22 cellular contexts compared by ENCODE assay signal in the genomic region with DNA sequence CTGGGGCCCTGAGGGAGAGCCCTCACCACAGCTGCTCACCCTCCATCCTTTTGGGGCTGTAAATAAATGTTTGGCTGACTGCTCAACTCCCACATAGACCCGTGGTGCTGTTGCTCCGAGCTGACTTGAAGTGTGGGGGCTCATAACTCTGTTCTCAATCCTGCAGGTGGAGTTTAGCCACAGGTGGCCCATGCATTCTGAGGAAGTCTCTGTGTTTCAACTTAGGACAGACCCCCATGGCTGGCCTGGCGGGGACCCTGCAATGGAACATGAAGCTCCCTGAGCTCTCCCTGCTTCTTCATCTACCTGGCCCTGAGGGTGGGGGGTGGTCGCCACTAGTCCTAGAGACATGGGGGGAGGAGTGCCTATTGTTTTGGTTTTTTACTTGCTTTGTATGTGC. TPM values are rescaled to one million over a fixed set of nuclear protein-coding genes. Genes with fewer than 3 reads are reported as not detected.
DNase-seq lines count a peak whose midpoint lies in the region; ATAC-seq and TF ChIP-seq lines count a peak whose summit lies in the region.
"Had no signal": no experiment of that assay in that cellular context is flagged by ENCODE, and none has a peak within 500 bp of the region (broad histone marks: within the 10 kb centered on the region; RNA-seq: fewer than 3 reads in every experiment).

No MANE protein-coding gene starts in this region.

- H4K20me1 ChIP-seq in OCI-LY7 (ENCODE audit: insufficient read depth, low read length) (0 out of 2 replicates have a peak, but pooled peaks cover 5% of the 10 kb centered on the region), neural progenitor cell (ENCODE audit: low read depth) (peaks cover 6% of the 10 kb centered on the region)

- no peaks in the 10 kb centered on the region for H3K4me1 ChIP-seq in HEK293 (ENCODE audit: control insufficient read depth, insufficient read depth, low read length)
- H3K4me1 ChIP-seq in OCI-LY7 (ENCODE audit: insufficient read depth, low read length, poor library complexity, severe bottlenecking), result peaks cover 10% of the 10 kb centered on the region
- H3K4me1 ChIP-seq in neural progenitor cell, result peaks cover 10% of the 10 kb centered on the region
- H3K4me1 ChIP-seq: BLaER1 had no signal

- DNase-seq in activated effector memory CD4-positive, alpha-beta T cell treated with anti-CD3 and anti-CD28 coated beads, Interleukin-2, amount 50 U/mL, for 16 hours, result peak; percentile 56
- no peak for DNase-seq in activated effector memory CD4-positive, alpha-beta T cell treated with Interleukin-2 at 50 U/mL for 16 hours
- DNase-seq in left lobe of liver (ENCODE audit: low spot score) (peak; percentile 19), progenitor cell of endocrine pancreas (ENCODE audit: low spot score, unreplicated experiment) (no peak), OCI-LY7 (ENCODE audit: low spot score) (no peak), neural progenitor cell (ENCODE audit: low spot score) (no peak)
- DNase-seq: CD4-positive, CD25-positive, alpha-beta regulatory T cell; CD8-positive, alpha-beta memory T cell; DMS 273 treated with DMSO at 0.1 percent for 48 hours; DMS79; EL; GDM1; GM23248; H7; HCEC 1CT had no signal

- no TSS peak for BruUV-seq in OCI-LY7 (replicated peaks; lab: Mats Ljungman, UMichigan)

- H3K9ac ChIP-seq in neural progenitor cell, result no peak overlapping the region
- H3K9ac ChIP-seq: BLaER1, GM23248 had no signal

- H3K4me2 ChIP-seq in OCI-LY7 (ENCODE audit: low read length), result no peak overlapping the region
- no peak overlapping the region for H3K4me2 ChIP-seq in neural progenitor cell
- H3K4me2 ChIP-seq: BLaER1 had no signal

- intact Hi-C loops in OCI-LY7 (cut with micrococcal nuclease; ENCODE audit: unreplicated experiment), result no loop called here

- peaks cover 34% of the 10 kb centered on the region for H3K36me3 Mint-ChIP-seq in progenitor cell of endocrine pancreas (ENCODE audit: insufficient read depth)
- H3K36me3 Mint-ChIP-seq in neural progenitor cell, result peaks cover 42% of the 10 kb centered on the region

- POLR2A ChIA-PET in HEK293 (lab: Yijun Ruan, JAX) (no interaction called here), OCI-LY7 (lab: Charles Lee) (interaction anchor here (1.1 kb wide), 1 partner anchor 18 kb away, joined by 5 read pairs; no protein-coding TSS in a partner anchor)

- H3K79me2 ChIP-seq in OCI-LY7 (ENCODE audit: insufficient read depth, low read depth, low read length) (no peaks in the 10 kb centered on the region), neural progenitor cell (ENCODE audit: low read depth) (peaks cover 17% of the 10 kb centered on the region)

- H3K9me3 ChIP-seq in HEK293 (ENCODE audit: control insufficient read depth, insufficient read depth, low read depth, low read length) (no peaks in the 10 kb centered on the region), OCI-LY7 (ENCODE audit: low read length) (no peaks in the 10 kb centered on the region), neural progenitor cell (ENCODE audit: low read depth) (no peaks in the 10 kb centered on the region)

- TF ChIP-seq CTCF in HEK293 (tag by site-specific recombination; IDR thresholded peaks at IDR 0.05) (no peak), progenitor cell of endocrine pancreas (IDR thresholded peaks at IDR 0.05; ENCODE audit: unreplicated experiment) (no peak), OCI-LY7 (conservative IDR thresholded peaks at IDR 0.05; ENCODE audit: low read length) (no peak), neural progenitor cell (IDR thresholded peaks at IDR 0.05) (no peak)

- ATAC-seq in left lobe of liver (no peak), HG03139 (IDR thresholded peaks at IDR 0.05; ENCODE audit: unreplicated experiment) (no peak)
- ATAC-seq: GM12878 had no signal

- peaks cover 6% of the 10 kb centered on the region for H3F3A ChIP-seq in neural progenitor cell (ENCODE audit: low read depth)

- no peaks in the 10 kb centered on the region for H3K4me1 Mint-ChIP-seq in progenitor cell of endocrine pancreas (ENCODE audit: low read depth)
- no peaks in the 10 kb centered on the region for H3K4me1 Mint-ChIP-seq in neural progenitor cell

- no peaks in the 10 kb centered on the region for H3K9me2 ChIP-seq in OCI-LY7 (ENCODE audit: insufficient read depth, low read length)

- CTCF ChIA-PET in HEK293 (lab: Yijun Ruan, JAX) (no interaction called here), OCI-LY7 (lab: Charles Lee; ENCODE audit: unreplicated experiment) (no interaction called here)

- H3K27me3 Mint-ChIP-seq in progenitor cell of endocrine pancreas (no peaks in the 10 kb centered on the region), neural progenitor cell (ENCODE audit: insufficient read depth, low read depth) (no peaks in the 10 kb centered on the region)
- H3K27me3 Mint-ChIP-seq: B cell; CD4-positive, CD25-positive, alpha-beta regulatory T cell; CD8-positive, alpha-beta memory T cell had no signal

- H3K4me3 Mint-ChIP-seq in progenitor cell of endocrine pancreas (ENCODE audit: low read depth), result no peak overlapping the region
- H3K4me3 Mint-ChIP-seq in neural progenitor cell, result no peak overlapping the region
- H3K4me3 Mint-ChIP-seq: B cell; CD4-positive, CD25-positive, alpha-beta regulatory T cell; CD8-positive, alpha-beta memory T cell had no signal

- H3K9me3 Mint-ChIP-seq in progenitor cell of endocrine pancreas (ENCODE audit: low read depth), result no peaks in the 10 kb centered on the region
- H3K9me3 Mint-ChIP-seq in neural progenitor cell, result no peaks in the 10 kb centered on the region
- H3K9me3 Mint-ChIP-seq: CD4-positive, CD25-positive, alpha-beta regulatory T cell; CD8-positive, alpha-beta memory T cell had no signal

- H3K36me3 ChIP-seq in HEK293 (ENCODE audit: control insufficient read depth in 2 of 2, insufficient read depth in 1 of 2, low read length in 2 of 2) (peaks cover 34 to 86% of the 10 kb centered on the region in 2 experiments), OCI-LY7 (ENCODE audit: insufficient read depth, low read length) (peaks cover 83% of the 10 kb centered on the region), neural progenitor cell (peaks cover 7% of the 10 kb centered on the region)

- no peaks in the 10 kb centered on the region for H3K27me3 ChIP-seq in neural progenitor cell
- H3K27me3 ChIP-seq: BLaER1 had no signal

- no peak overlapping the region for H3K27ac ChIP-seq in HEK293 (ENCODE audit: extremely low read depth, low read depth, low read length)
- no peak overlapping the region for H3K27ac ChIP-seq in OCI-LY7 (ENCODE audit: low read depth, low read length, poor library complexity, severe bottlenecking)
- H3K27ac ChIP-seq in neural progenitor cell, result no peak overlapping the region
- H3K27ac ChIP-seq: 22Rv1, BLaER1, C4-2B, GM23248 had no signal

- H3K4me3 ChIP-seq in HEK293 (ENCODE audit: low read depth, low read length) (no peak overlapping the region), OCI-LY7 (ENCODE audit: low read depth, low read length, poor library complexity, severe bottlenecking) (no peak overlapping the region), neural progenitor cell (no peak overlapping the region)
- H3K4me3 ChIP-seq: BLaER1, GM12878, GM23248 had no signal

- H2AFZ ChIP-seq in OCI-LY7 (ENCODE audit: low read length) (no peak overlapping the region), neural progenitor cell (replicated peaks) (no peak overlapping the region)
- H2AFZ ChIP-seq: GM23248 had no signal

- H3K27ac Mint-ChIP-seq in progenitor cell of endocrine pancreas, result peak overlapping the region; percentile 71
- no peak overlapping the region for H3K27ac Mint-ChIP-seq in neural progenitor cell
- H3K27ac Mint-ChIP-seq: B cell had no signal

TF ChIP-seq in HEK293, 187 proteins besides CTCF, POLR2A, EP300 and RAD21:
- TF ChIP-seq SCRT2 (tag by site-specific recombination; IDR thresholded peaks at IDR 0.05), result peak; percentile 49; the same call in 1 of the 2 replicates
- no peak for TF ChIP-seq ZNF837 (tag by site-specific recombination; IDR thresholded peaks at IDR 0.05)

RNA-seq across cellular contexts. Expression of a gene that starts 19.7 kb away (rescaled TPM):
- total RNA-seq in left lobe of liver (27.0 TPM), progenitor cell of endocrine pancreas (33.0 and 36.4 TPM in 2 replicates), OCI-LY7 (2022) (52.2 and 58.7 TPM in 2 replicates), neural progenitor cell (ENCODE audit: low replicate concordance) (54.2 TPM in 2 replicates)
- total RNA-seq in OCI-LY7 (2014; rRNA removed; shearing (Covaris generic)), result 41.5 and 52.7 TPM in 2 replicates

RNA-seq across cellular contexts. Expression of a gene that starts 21.3 kb away (rescaled TPM):
- total RNA-seq in left lobe of liver (31.1 TPM), progenitor cell of endocrine pancreas (40.5 and 40.6 TPM in 2 replicates), OCI-LY7 (2022) (78.6 and 93.8 TPM in 2 replicates), neural progenitor cell (ENCODE audit: low replicate concordance) (22.2 and 30.2 TPM in 2 replicates)
- total RNA-seq in OCI-LY7 (2014; rRNA removed; shearing (Covaris generic)), result 82.5 and 91.7 TPM in 2 replicates

Comparison
In these comparisons a context has a peak if more than half of its experiments do, and no peak if none do; other contexts are left out.
1. DNase-seq: peak in activated effector memory CD4-positive, alpha-beta T cell treated with anti-CD3 and anti-CD28 coated beads, Interleukin-2, amount 50 U/mL, for 16 hours (single experiment) and left lobe of liver (single experiment); none in activated effector memory CD4-positive, alpha-beta T cell treated with Interleukin-2 at 50 U/mL for 16 hours (single experiment), progenitor cell of endocrine pancreas (single experiment), OCI-LY7 (single experiment) and neural progenitor cell (single experiment).